In genomic region chr5:134647750-134648424, GRCh38 we compare ENCODE assay signal across 8 cellular contexts. TPM values are rescaled to one million over a fixed set of nuclear protein-coding genes. Genes with fewer than 3 reads are reported as not detected.
A peak's percentile ranks its signal among the peaks of the same experiment; 100 is the strongest.
DNase-seq lines count a peak whose midpoint lies in the region; ATAC-seq and TF ChIP-seq lines count a peak whose summit lies in the region.

No MANE protein-coding gene starts in this region.

- intact Hi-C loops in left colon (cut with DNase I, micrococcal nuclease): no loop called here

- DNase-seq in AG04449 (ENCODE audit: low read depth, low spot score) (peak; percentile 21), RWPE2 (ENCODE audit: low spot score) (no peak), cardiac fibroblast (ENCODE audit: low read depth in 2 of 2) (peak; percentile 63 to 73), left colon (no peak), NCI-H526 treated with DMSO at 0.1 percent for 48 hours (lab: John Stamatoyannopoulos, UW) (no peak)
- peak; percentile 3 to 29 for DNase-seq in stimulated activated CD4-positive, alpha-beta T cell treated with anti-CD3 and anti-CD28 coated beads, Interleukin-4, amount 100 ng/mL, for 4 hours

- no peaks in the 10 kb centered on the region for H3K9me3 ChIP-seq in RWPE2 (ENCODE audit: severe bottlenecking)

- peaks cover 14% of the 10 kb centered on the region for H3K36me3 ChIP-seq in RWPE2 (ENCODE audit: low read depth)

- ATAC-seq in GM18868 (IDR thresholded peaks at IDR 0.05; ENCODE audit: unreplicated experiment): peak; percentile 36
- ATAC-seq in HG03095 (IDR thresholded peaks at IDR 0.05; ENCODE audit: unreplicated experiment): peak; percentile 38
- peak; percentile 50 for ATAC-seq in RWPE2 (ENCODE audit: low read depth)
- peak; percentile 46 for ATAC-seq in left colon

- no peak for TF ChIP-seq CTCF in AG04449 (IDR thresholded peaks at IDR 0.05; ENCODE audit: insufficient read depth, low read length, missing control alignments)
- no peak for TF ChIP-seq CTCF in RWPE2 (IDR thresholded peaks at IDR 0.05; ENCODE audit: poor library complexity, severe bottlenecking)
- no peak for TF ChIP-seq CTCF in cardiac fibroblast (IDR thresholded peaks at IDR 0.05; ENCODE audit: low read depth, low read length)

- peaks cover 9% of the 10 kb centered on the region for H3K4me1 ChIP-seq in RWPE2 (ENCODE audit: insufficient read depth, poor library complexity, severe bottlenecking)

- peak overlapping the region; percentile 100 for H3K4me3 ChIP-seq in AG04449 (ENCODE audit: low read depth, low read length)
- peak overlapping the region; percentile 87 for H3K4me3 ChIP-seq in RWPE2 (ENCODE audit: severe bottlenecking)
- H3K4me3 ChIP-seq in cardiac fibroblast (replicated peaks in 1 of 2; ENCODE audit: low read depth in 2 of 2, low read length in 2 of 2): peak overlapping the region; percentile 99

- H3K27ac ChIP-seq in RWPE2 (ENCODE audit: poor library complexity, severe bottlenecking): peak overlapping the region; percentile 96

- H3K27me3 ChIP-seq in RWPE2 (ENCODE audit: insufficient read depth, poor library complexity, severe bottlenecking): no peaks in the 10 kb centered on the region

- POLR2A ChIA-PET in AG04449 (lab: Yijun Ruan, JAX): interaction anchor here (0.7 to 0.8 kb wide), 2 partner anchors 13 to 28 kb away, joined by 3 read pairs; no protein-coding TSS in a partner anchor

- CTCF ChIA-PET in AG04449 (lab: Yijun Ruan, JAX): interaction anchor here (1.2 kb wide), 1 partner anchor 256 kb away, joined by 3 read pairs; no protein-coding TSS in a partner anchor

RNA-seq across cellular contexts. Expression of gene SEC24A, which starts 0.7 kb away (rescaled TPM):
- total RNA-seq in left colon: 10 to 100 TPM; 28.8 to 34.8 TPM

RNA-seq across cellular contexts. Expression of gene SAR1B, which starts 15.3 kb away (rescaled TPM):
- total RNA-seq in left colon: 100 to 1,000 TPM in 1 of 2 donors, 10 to 100 TPM in 1; 97.3 to 107 TPM

Comparison
In these comparisons a context has a peak if more than half of its experiments do, and no peak if none do; other contexts are left out.
1. DNase-seq: peak in AG04449 (single experiment), cardiac fibroblast (2 of 2) and stimulated activated CD4-positive, alpha-beta T cell treated with anti-CD3 and anti-CD28 coated beads, Interleukin-4, amount 100 ng/mL, for 4 hours (2 of 2); none in RWPE2 (single experiment), left colon (0 of 2) and NCI-H526 treated with DMSO at 0.1 percent for 48 hours (single experiment).
2. Peak in every context shown above with its lines, with median percentiles within 50 percentile points of each other: H3K4me3 ChIP-seq and ATAC-seq.